ENCODE assay signal across 1 cellular context in the genomic region with DNA sequence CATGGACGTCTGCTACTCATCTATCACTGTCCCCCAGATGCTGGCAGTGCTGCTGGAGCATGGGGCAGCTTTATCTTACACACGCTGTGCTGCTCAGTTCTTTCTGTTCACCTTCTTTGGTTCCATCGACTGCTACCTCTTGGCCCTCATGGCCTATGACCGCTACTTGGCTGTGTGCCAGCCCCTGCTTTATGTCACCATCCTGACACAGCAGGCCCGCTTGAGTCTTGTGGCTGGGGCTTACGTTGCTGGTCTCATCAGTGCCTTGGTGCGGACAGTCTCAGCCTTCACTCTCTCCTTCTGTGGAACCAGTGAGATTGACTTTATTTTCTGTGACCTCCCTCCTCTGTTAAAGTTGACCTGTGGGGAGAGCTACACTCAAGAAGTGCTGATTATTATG.
TF ChIP-seq lines count a peak whose summit lies in the region.

No MANE protein-coding gene starts in this region.

TF ChIP-seq in K562, 482 proteins besides CTCF, POLR2A, EP300 and RAD21 (continued from another document):
- TF ChIP-seq, protein P1, sequence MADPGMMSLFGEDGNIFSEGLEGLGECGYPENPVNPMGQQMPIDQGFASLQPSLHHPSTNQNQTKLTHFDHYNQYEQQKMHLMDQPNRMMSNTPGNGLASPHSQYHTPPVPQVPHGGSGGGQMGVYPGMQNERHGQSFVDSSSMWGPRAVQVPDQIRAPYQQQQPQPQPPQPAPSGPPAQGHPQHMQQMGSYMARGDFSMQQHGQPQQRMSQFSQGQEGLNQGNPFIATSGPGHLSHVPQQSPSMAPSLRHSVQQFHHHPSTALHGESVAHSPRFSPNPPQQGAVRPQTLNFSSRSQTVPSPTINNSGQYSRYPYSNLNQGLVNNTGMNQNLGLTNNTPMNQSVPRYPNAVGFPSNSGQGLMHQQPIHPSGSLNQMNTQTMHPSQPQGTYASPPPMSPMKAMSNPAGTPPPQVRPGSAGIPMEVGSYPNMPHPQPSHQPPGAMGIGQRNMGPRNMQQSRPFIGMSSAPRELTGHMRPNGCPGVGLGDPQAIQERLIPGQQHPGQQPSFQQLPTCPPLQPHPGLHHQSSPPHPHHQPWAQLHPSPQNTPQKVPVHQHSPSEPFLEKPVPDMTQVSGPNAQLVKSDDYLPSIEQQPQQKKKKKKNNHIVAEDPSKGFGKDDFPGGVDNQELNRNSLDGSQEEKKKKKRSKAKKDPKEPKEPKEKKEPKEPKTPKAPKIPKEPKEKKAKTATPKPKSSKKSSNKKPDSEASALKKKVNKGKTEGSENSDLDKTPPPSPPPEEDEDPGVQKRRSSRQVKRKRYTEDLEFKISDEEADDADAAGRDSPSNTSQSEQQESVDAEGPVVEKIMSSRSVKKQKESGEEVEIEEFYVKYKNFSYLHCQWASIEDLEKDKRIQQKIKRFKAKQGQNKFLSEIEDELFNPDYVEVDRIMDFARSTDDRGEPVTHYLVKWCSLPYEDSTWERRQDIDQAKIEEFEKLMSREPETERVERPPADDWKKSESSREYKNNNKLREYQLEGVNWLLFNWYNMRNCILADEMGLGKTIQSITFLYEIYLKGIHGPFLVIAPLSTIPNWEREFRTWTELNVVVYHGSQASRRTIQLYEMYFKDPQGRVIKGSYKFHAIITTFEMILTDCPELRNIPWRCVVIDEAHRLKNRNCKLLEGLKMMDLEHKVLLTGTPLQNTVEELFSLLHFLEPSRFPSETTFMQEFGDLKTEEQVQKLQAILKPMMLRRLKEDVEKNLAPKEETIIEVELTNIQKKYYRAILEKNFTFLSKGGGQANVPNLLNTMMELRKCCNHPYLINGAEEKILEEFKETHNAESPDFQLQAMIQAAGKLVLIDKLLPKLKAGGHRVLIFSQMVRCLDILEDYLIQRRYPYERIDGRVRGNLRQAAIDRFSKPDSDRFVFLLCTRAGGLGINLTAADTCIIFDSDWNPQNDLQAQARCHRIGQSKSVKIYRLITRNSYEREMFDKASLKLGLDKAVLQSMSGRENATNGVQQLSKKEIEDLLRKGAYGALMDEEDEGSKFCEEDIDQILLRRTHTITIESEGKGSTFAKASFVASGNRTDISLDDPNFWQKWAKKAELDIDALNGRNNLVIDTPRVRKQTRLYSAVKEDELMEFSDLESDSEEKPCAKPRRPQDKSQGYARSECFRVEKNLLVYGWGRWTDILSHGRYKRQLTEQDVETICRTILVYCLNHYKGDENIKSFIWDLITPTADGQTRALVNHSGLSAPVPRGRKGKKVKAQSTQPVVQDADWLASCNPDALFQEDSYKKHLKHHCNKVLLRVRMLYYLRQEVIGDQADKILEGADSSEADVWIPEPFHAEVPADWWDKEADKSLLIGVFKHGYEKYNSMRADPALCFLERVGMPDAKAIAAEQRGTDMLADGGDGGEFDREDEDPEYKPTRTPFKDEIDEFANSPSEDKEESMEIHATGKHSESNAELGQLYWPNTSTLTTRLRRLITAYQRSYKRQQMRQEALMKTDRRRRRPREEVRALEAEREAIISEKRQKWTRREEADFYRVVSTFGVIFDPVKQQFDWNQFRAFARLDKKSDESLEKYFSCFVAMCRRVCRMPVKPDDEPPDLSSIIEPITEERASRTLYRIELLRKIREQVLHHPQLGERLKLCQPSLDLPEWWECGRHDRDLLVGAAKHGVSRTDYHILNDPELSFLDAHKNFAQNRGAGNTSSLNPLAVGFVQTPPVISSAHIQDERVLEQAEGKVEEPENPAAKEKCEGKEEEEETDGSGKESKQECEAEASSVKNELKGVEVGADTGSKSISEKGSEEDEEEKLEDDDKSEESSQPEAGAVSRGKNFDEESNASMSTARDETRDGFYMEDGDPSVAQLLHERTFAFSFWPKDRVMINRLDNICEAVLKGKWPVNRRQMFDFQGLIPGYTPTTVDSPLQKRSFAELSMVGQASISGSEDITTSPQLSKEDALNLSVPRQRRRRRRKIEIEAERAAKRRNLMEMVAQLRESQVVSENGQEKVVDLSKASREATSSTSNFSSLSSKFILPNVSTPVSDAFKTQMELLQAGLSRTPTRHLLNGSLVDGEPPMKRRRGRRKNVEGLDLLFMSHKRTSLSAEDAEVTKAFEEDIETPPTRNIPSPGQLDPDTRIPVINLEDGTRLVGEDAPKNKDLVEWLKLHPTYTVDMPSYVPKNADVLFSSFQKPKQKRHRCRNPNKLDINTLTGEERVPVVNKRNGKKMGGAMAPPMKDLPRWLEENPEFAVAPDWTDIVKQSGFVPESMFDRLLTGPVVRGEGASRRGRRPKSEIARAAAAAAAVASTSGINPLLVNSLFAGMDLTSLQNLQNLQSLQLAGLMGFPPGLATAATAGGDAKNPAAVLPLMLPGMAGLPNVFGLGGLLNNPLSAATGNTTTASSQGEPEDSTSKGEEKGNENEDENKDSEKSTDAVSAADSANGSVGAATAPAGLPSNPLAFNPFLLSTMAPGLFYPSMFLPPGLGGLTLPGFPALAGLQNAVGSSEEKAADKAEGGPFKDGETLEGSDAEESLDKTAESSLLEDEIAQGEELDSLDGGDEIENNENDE (IDR thresholded peaks at IDR 0.05; ENCODE audit: low read depth, low read length): no peak
- no peak for TF ChIP-seq XRCC5 (IDR thresholded peaks at IDR 0.05; ENCODE audit: low read depth, low read length)
- no peak for TF ChIP-seq ZNF143 (CRISPR knock-in tag; IDR thresholded peaks at IDR 0.05)
- TF ChIP-seq ZNF184 (CRISPR knock-in tag; IDR thresholded peaks at IDR 0.05): no peak
- peak; percentile 62; the same call in 1 of the 2 replicates for TF ChIP-seq ZNF134 (CRISPR knock-in tag; conservative IDR thresholded peaks at IDR 0.05)
- TF ChIP-seq RCOR1 (IDR thresholded peaks at IDR 0.05; ENCODE audit: borderline replicate concordance in 1 of 2, low read depth in 2 of 2, low read length in 2 of 2): no peak
- no peak for TF ChIP-seq MAFF (IDR thresholded peaks at IDR 0.05; ENCODE audit: low read length)
- no peak for TF ChIP-seq NRF1 (conservative IDR thresholded peaks at IDR 0.05 in 1 of 2, IDR thresholded peaks at IDR 0.05 in 1 of 2)
- no peak for TF ChIP-seq GTF2E2 (tag; IDR thresholded peaks at IDR 0.05)
- TF ChIP-seq NFIC (IDR thresholded peaks at IDR 0.05): peak; percentile 97
- TF ChIP-seq NFIX (CRISPR knock-in tag; IDR thresholded peaks at IDR 0.05; ENCODE audit: low read depth): peak; percentile 65
- TF ChIP-seq, protein P2, sequence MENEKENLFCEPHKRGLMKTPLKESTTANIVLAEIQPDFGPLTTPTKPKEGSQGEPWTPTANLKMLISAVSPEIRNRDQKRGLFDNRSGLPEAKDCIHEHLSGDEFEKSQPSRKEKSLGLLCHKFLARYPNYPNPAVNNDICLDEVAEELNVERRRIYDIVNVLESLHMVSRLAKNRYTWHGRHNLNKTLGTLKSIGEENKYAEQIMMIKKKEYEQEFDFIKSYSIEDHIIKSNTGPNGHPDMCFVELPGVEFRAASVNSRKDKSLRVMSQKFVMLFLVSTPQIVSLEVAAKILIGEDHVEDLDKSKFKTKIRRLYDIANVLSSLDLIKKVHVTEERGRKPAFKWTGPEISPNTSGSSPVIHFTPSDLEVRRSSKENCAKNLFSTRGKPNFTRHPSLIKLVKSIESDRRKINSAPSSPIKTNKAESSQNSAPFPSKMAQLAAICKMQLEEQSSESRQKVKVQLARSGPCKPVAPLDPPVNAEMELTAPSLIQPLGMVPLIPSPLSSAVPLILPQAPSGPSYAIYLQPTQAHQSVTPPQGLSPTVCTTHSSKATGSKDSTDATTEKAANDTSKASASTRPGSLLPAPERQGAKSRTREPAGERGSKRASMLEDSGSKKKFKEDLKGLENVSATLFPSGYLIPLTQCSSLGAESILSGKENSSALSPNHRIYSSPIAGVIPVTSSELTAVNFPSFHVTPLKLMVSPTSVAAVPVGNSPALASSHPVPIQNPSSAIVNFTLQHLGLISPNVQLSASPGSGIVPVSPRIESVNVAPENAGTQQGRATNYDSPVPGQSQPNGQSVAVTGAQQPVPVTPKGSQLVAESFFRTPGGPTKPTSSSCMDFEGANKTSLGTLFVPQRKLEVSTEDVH (IDR thresholded peaks at IDR 0.05; ENCODE audit: low read depth, partially characterized antibody): no peak
- no peak for TF ChIP-seq DMBX1 (CRISPR knock-in tag; IDR thresholded peaks at IDR 0.05; ENCODE audit: borderline replicate concordance)
- no peak for TF ChIP-seq GATAD2B (IDR thresholded peaks at IDR 0.05; ENCODE audit: borderline replicate concordance)
- TF ChIP-seq, protein P3, sequence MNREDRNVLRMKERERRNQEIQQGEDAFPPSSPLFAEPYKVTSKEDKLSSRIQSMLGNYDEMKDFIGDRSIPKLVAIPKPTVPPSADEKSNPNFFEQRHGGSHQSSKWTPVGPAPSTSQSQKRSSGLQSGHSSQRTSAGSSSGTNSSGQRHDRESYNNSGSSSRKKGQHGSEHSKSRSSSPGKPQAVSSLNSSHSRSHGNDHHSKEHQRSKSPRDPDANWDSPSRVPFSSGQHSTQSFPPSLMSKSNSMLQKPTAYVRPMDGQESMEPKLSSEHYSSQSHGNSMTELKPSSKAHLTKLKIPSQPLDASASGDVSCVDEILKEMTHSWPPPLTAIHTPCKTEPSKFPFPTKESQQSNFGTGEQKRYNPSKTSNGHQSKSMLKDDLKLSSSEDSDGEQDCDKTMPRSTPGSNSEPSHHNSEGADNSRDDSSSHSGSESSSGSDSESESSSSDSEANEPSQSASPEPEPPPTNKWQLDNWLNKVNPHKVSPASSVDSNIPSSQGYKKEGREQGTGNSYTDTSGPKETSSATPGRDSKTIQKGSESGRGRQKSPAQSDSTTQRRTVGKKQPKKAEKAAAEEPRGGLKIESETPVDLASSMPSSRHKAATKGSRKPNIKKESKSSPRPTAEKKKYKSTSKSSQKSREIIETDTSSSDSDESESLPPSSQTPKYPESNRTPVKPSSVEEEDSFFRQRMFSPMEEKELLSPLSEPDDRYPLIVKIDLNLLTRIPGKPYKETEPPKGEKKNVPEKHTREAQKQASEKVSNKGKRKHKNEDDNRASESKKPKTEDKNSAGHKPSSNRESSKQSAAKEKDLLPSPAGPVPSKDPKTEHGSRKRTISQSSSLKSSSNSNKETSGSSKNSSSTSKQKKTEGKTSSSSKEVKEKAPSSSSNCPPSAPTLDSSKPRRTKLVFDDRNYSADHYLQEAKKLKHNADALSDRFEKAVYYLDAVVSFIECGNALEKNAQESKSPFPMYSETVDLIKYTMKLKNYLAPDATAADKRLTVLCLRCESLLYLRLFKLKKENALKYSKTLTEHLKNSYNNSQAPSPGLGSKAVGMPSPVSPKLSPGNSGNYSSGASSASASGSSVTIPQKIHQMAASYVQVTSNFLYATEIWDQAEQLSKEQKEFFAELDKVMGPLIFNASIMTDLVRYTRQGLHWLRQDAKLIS (CRISPR knock-in tag; IDR thresholded peaks at IDR 0.05): no peak
- TF ChIP-seq ZBTB1 (CRISPR knock-in tag; IDR thresholded peaks at IDR 0.05; ENCODE audit: borderline replicate concordance, low read depth): no peak
- TF ChIP-seq, protein P4, sequence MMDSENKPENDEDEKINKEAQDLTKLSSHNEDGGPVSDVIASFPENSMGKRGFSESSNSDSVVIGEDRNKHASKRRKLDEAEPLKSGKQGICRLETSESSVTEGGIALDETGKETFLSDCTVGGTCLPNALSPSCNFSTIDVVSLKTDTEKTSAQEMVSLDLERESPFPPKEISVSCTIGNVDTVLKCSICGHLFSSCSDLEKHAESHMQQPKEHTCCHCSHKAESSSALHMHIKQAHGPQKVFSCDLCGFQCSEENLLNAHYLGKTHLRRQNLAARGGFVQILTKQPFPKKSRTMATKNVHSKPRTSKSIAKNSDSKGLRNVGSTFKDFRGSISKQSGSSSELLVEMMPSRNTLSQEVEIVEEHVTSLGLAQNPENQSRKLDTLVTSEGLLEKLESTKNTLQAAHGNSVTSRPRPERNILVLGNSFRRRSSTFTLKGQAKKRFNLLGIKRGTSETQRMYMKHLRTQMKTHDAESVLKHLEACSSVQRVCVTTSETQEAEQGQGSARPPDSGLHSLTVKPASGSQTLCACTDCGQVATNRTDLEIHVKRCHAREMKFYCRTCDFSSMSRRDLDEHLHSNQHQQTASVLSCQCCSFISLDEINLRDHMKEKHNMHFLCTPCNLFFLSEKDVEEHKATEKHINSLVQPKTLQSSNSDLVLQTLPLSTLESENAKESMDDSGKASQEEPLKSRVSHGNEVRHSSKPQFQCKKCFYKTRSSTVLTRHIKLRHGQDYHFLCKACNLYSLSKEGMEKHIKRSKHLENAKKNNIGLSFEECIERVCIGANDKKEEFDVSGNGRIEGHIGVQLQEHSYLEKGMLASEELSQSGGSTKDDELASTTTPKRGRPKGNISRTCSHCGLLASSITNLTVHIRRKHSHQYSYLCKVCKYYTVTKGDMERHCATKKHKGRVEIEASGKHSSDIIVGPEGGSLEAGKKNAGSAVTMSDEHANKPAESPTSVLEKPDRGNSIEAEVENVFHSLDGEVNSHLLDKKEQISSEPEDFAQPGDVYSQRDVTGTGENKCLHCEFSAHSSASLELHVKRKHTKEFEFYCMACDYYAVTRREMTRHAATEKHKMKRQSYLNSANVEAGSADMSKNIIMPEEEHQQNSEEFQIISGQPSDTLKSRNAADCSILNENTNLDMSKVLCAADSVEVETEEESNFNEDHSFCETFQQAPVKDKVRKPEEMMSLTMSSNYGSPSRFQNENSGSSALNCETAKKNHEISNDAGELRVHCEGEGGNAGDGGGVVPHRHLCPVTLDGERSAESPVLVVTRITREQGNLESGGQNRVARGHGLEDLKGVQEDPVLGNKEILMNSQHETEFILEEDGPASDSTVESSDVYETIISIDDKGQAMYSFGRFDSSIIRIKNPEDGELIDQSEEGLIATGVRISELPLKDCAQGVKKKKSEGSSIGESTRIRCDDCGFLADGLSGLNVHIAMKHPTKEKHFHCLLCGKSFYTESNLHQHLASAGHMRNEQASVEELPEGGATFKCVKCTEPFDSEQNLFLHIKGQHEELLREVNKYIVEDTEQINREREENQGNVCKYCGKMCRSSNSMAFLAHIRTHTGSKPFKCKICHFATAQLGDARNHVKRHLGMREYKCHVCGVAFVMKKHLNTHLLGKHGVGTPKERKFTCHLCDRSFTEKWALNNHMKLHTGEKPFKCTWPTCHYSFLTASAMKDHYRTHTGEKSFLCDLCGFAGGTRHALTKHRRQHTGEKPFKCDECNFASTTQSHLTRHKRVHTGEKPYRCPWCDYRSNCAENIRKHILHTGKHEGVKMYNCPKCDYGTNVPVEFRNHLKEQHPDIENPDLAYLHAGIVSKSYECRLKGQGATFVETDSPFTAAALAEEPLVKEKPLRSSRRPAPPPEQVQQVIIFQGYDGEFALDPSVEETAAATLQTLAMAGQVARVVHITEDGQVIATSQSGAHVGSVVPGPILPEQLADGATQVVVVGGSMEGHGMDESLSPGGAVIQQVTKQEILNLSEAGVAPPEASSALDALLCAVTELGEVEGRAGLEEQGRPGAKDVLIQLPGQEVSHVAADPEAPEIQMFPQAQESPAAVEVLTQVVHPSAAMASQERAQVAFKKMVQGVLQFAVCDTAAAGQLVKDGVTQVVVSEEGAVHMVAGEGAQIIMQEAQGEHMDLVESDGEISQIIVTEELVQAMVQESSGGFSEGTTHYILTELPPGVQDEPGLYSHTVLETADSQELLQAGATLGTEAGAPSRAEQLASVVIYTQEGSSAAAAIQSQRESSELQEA (IDR thresholded peaks at IDR 0.05; ENCODE audit: low read depth): no peak
- no peak for TF ChIP-seq TGIF2 (CRISPR knock-in tag; IDR thresholded peaks at IDR 0.05)
- peak; percentile 65 for TF ChIP-seq SMAD1 (IDR thresholded peaks at IDR 0.05; ENCODE audit: low read depth, low read length, partially characterized antibody)
- no peak for TF ChIP-seq GATAD2A (IDR thresholded peaks at IDR 0.05)
- no peak for TF ChIP-seq HCFC1 (IDR thresholded peaks at IDR 0.05; ENCODE audit: low read depth, low read length)
- TF ChIP-seq, protein P5, sequence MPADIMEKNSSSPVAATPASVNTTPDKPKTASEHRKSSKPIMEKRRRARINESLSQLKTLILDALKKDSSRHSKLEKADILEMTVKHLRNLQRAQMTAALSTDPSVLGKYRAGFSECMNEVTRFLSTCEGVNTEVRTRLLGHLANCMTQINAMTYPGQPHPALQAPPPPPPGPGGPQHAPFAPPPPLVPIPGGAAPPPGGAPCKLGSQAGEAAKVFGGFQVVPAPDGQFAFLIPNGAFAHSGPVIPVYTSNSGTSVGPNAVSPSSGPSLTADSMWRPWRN (IDR thresholded peaks at IDR 0.05; ENCODE audit: low read depth): no peak
- TF ChIP-seq POLR2AphosphoS2 (IDR thresholded peaks at IDR 0.05; ENCODE audit: low read length): no peak
- no peak for TF ChIP-seq ERF (CRISPR knock-in tag; IDR thresholded peaks at IDR 0.05)
- peak; percentile 83 for TF ChIP-seq ZNF239 (CRISPR knock-in tag; IDR thresholded peaks at IDR 0.05)
- no peak for TF ChIP-seq KLF1 (tag; IDR thresholded peaks at IDR 0.05)
